21 cellular contexts compared by ENCODE assay signal in the genomic region with DNA sequence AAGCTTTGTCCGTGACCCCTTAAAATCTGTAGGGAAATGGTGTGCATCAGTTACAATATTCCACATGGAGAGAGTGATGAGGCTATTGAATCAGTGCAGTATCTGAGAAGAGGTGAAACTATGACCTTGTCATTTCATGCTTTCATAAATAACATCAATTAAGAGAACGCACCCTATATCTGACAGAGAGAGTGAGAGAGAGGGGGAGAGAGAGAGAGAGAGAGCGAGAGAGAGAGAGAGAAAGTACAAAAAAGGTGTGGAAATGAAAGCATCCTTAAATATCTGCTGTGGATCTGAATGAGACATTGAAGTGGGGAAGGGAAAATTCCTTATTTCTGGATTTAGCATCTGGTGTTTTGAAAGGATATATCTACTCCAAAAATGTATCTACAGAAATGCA.
"Had no signal": no experiment of that assay in that cellular context is flagged by ENCODE, and none has a peak within 500 bp of the region (broad histone marks: within the 10 kb centered on the region; RNA-seq: fewer than 3 reads in every experiment).

No MANE protein-coding gene starts in this region.

- ATAC-seq: activated CD8-positive, alpha-beta memory T cell treated with anti-CD3 and anti-CD28 coated beads, Interleukin-2, amount 10 ng/mL, durations not matched to agents 7 days and 5 days; body of pancreas; gastroesophageal sphincter; heart left ventricle; left ventricle myocardium superior; pancreas; psoas muscle; right cardiac atrium had no signal

- H3K4me1 Mint-ChIP-seq: nephron progenitor cell had no signal

- DNase-seq: activated CD4-positive, alpha-beta T cell treated with anti-CD3 and anti-CD28 coated beads for 1 hour; activated CD8-positive, alpha-beta memory T cell treated with anti-CD3 and anti-CD28 coated beads, Interleukin-2, amount 10 ng/mL, durations not matched to agents 7 days and 5 days; activated CD8-positive, alpha-beta T cell treated with anti-CD3 and anti-CD28 coated beads for 36 hours; activated effector memory CD4-positive, alpha-beta T cell treated with anti-CD3 and anti-CD28 coated beads, Interleukin-2, amount 50 U/mL, for 16 hours; activated T-cell treated with anti-CD3 and anti-CD28 coated beads for 4 hours; anterior cingulate cortex; body of pancreas; cortex of kidney; heart left ventricle; left ventricle myocardium superior; mammary epithelial cell; nephron progenitor cell; pancreas; psoas muscle; right cardiac atrium; stimulated activated CD4-positive, alpha-beta T cell treated with anti-CD3 and anti-CD28 coated beads, Interleukin-4, amount 100 ng/mL, for 24 hours; T-helper 9 cell; transverse colon had no signal

- FAIRE-seq: islet of Langerhans, pancreas had no signal

- H3K4me3 Mint-ChIP-seq: activated CD8-positive, alpha-beta memory T cell treated with anti-CD3 and anti-CD28 coated beads, Interleukin-2, amount 10 ng/mL, durations not matched to agents 7 days and 5 days; activated CD8-positive, alpha-beta T cell treated with anti-CD3 and anti-CD28 coated beads for 36 hours; mesothelial cell of epicardium; nephron progenitor cell had no signal

- H3K9me3 Mint-ChIP-seq: activated CD8-positive, alpha-beta T cell treated with anti-CD3 and anti-CD28 coated beads for 36 hours; mesothelial cell of epicardium; nephron progenitor cell had no signal

- H3K27ac Mint-ChIP-seq: activated CD8-positive, alpha-beta memory T cell treated with anti-CD3 and anti-CD28 coated beads, Interleukin-2, amount 10 ng/mL, durations not matched to agents 7 days and 5 days; mesothelial cell of epicardium had no signal
